10 cellular contexts compared by ENCODE assay signal in the genomic region with DNA sequence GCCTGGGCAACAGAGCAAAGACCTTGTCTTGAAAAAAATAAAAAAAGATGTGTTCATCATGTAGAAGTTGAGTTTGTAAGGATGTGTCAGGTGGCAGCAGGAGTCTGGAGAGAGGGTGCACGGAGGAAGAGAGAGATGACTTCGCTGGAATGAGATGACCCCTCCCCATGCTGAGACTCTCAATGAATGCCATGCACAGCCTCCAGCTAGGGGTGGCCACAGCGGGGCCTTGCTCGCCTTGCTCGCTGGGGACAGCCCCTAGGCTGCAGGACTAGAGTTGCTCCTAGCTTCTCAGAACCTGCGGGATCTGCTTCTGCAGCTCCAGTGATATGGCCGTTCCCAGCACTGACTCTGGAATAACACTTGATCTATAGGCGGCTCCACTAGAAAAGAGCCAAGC.
"Had no signal": no experiment of that assay in that cellular context is flagged by ENCODE, and none has a peak within 500 bp of the region (broad histone marks: within the 10 kb centered on the region; RNA-seq: fewer than 3 reads in every experiment).

No MANE protein-coding gene starts in this region.

- H3K4me3 Mint-ChIP-seq: activated CD4-positive, alpha-beta T cell treated with anti-CD3 and anti-CD28 coated beads, Interleukin-2, amount 10 ng/mL, durations not matched to agents 7 days and 5 days; stimulated activated naive CD8-positive, alpha-beta T cell treated with anti-CD3 and anti-CD28 coated beads, Interleukin-15, amount 100 ng/mL, for 72 hours; T-helper 2 cell treated with Interferon-gamma antibody and Interleukin-4, amounts not matched to agents 5 μg/mL and 100 μg/mL, for 36 hours had no signal

- ATAC-seq: activated naive CD4-positive, alpha-beta T cell treated with anti-CD3 and anti-CD28 coated beads, Interleukin-2, amount 50 U/mL, for 72 hours; body of pancreas; lower lobe of right lung; stimulated activated naive CD8-positive, alpha-beta T cell treated with anti-CD3 and anti-CD28 coated beads, Interleukin-15, amount 100 ng/mL, for 72 hours had no signal

- H3K9me3 Mint-ChIP-seq: activated CD4-positive, alpha-beta T cell treated with anti-CD3 and anti-CD28 coated beads, Interleukin-2, amount 10 ng/mL, durations not matched to agents 7 days and 5 days; activated naive CD4-positive, alpha-beta T cell treated with anti-CD3 and anti-CD28 coated beads, Interleukin-2, amount 50 U/mL, for 72 hours; stimulated activated naive CD8-positive, alpha-beta T cell treated with anti-CD3 and anti-CD28 coated beads, Interleukin-15, amount 100 ng/mL, for 72 hours; T-helper 2 cell treated with Interferon-gamma antibody and Interleukin-4, amounts not matched to agents 5 μg/mL and 100 μg/mL, for 36 hours had no signal

- DNase-seq: activated CD4-positive, alpha-beta T cell treated with anti-CD3 and anti-CD28 coated beads, Interleukin-2, amount 10 ng/mL, durations not matched to agents 7 days and 5 days; activated gamma-delta T cell; amygdala; body of pancreas; central memory CD4-positive, alpha-beta T cell; effector CD4-positive, alpha-beta T cell; lower lobe of right lung; stimulated activated naive CD8-positive, alpha-beta T cell treated with anti-CD3 and anti-CD28 coated beads, Interleukin-15, amount 100 ng/mL, for 72 hours had no signal

- H3K27ac Mint-ChIP-seq: activated CD4-positive, alpha-beta T cell treated with anti-CD3 and anti-CD28 coated beads, Interleukin-2, amount 10 ng/mL, durations not matched to agents 7 days and 5 days; stimulated activated naive CD8-positive, alpha-beta T cell treated with anti-CD3 and anti-CD28 coated beads, Interleukin-15, amount 100 ng/mL, for 72 hours; T-helper 2 cell treated with Interferon-gamma antibody and Interleukin-4, amounts not matched to agents 5 μg/mL and 100 μg/mL, for 36 hours had no signal

- H3K36me3 Mint-ChIP-seq: activated naive CD4-positive, alpha-beta T cell treated with anti-CD3 and anti-CD28 coated beads, Interleukin-2, amount 50 U/mL, for 72 hours had no signal
